Comparison of ENCODE assay signal across 25 cellular contexts in genomic region chr1:39854314-39854713, GRCh38.
"Had no signal": no experiment of that assay in that cellular context is flagged by ENCODE, and none has a peak within 500 bp of the region (broad histone marks: within the 10 kb centered on the region; RNA-seq: fewer than 3 reads in every experiment).

No MANE protein-coding gene starts in this region.

- H3K4me1 Mint-ChIP-seq: memory B cell had no signal

- H3K27me3 ChIP-seq: gastrocnemius medialis, ovary, sigmoid colon, tibial nerve, upper lobe of left lung had no signal

- H3K27ac Mint-ChIP-seq: dendritic cell treated with granulocyte-macrophage colony-stimulating factor and Interleukin-4, amounts not matched to agents 40 ng/mL and 50 ng/mL, for 4 days; endodermal cell; memory B cell; natural killer cell; stimulated activated effector memory CD8-positive, alpha-beta T cell treated with anti-CD3 and anti-CD28 coated beads, Interleukin-12 subunit alpha, Interleukin-12 subunit beta, amount 100 ng/mL, for 72 hours had no signal

- H3K4me1 ChIP-seq: gastrocnemius medialis, psoas muscle, tibial nerve had no signal

- H3K27me3 Mint-ChIP-seq: dendritic cell treated with granulocyte-macrophage colony-stimulating factor and Interleukin-4, amounts not matched to agents 40 ng/mL and 50 ng/mL, for 4 days; memory B cell had no signal

- DNase-seq: effector CD8-positive, alpha-beta T cell; endodermal cell; foreskin fibroblast; gastrocnemius medialis; head of caudate nucleus; kidney; natural killer cell; occipital lobe; ovary; posterior cingulate gyrus; psoas muscle; right cardiac atrium; sigmoid colon; stimulated activated CD4-positive, alpha-beta T cell treated with anti-CD3 and anti-CD28 coated beads, Interleukin-4, amount 100 ng/mL, for 24 hours; stimulated activated naive CD4-positive, alpha-beta T cell treated with Interleukin-2 at 50 U/mL for 16 hours; upper lobe of left lung had no signal

- H3K4me3 Mint-ChIP-seq: dendritic cell treated with granulocyte-macrophage colony-stimulating factor and Interleukin-4, amounts not matched to agents 40 ng/mL and 50 ng/mL, for 4 days; endodermal cell; memory B cell; natural killer cell; stimulated activated effector memory CD8-positive, alpha-beta T cell treated with anti-CD3 and anti-CD28 coated beads, Interleukin-12 subunit alpha, Interleukin-12 subunit beta, amount 100 ng/mL, for 72 hours had no signal

- H3K36me3 ChIP-seq: ovary had no signal

- H3K9me3 Mint-ChIP-seq: dendritic cell treated with granulocyte-macrophage colony-stimulating factor and Interleukin-4, amounts not matched to agents 40 ng/mL and 50 ng/mL, for 4 days; endodermal cell; memory B cell; natural killer cell; stimulated activated effector memory CD8-positive, alpha-beta T cell treated with anti-CD3 and anti-CD28 coated beads, Interleukin-12 subunit alpha, Interleukin-12 subunit beta, amount 100 ng/mL, for 72 hours had no signal

- ATAC-seq: esophagus mucosa; gastrocnemius medialis; left lobe of liver; natural killer cell; psoas muscle; right cardiac atrium; stimulated activated effector memory CD8-positive, alpha-beta T cell treated with anti-CD3 and anti-CD28 coated beads, Interleukin-12 subunit alpha, Interleukin-12 subunit beta, amount 100 ng/mL, for 72 hours had no signal

- H3K27ac ChIP-seq: epithelial cell of prostate, gastrocnemius medialis, ovary, psoas muscle, sigmoid colon, thoracic aorta, tibial nerve, upper lobe of left lung had no signal

- H3K4me3 ChIP-seq: gastrocnemius medialis, lung, ovary, psoas muscle, sigmoid colon, thoracic aorta, tibial nerve, upper lobe of left lung had no signal

- H3K9me3 ChIP-seq: gastrocnemius medialis, ovary, psoas muscle, sigmoid colon, thoracic aorta, tibial nerve, upper lobe of left lung had no signal
